Comparison of ENCODE assay signal across 18 cellular contexts in genomic region chr11:2311456-2312201, GRCh38. TPM values are rescaled to one million over a fixed set of nuclear protein-coding genes. Genes with fewer than 3 reads are reported as not detected.
DNase-seq lines count a peak whose midpoint lies in the region; ATAC-seq, FAIRE-seq and TF ChIP-seq lines count a peak whose summit lies in the region.
"Had no signal": no experiment of that assay in that cellular context is flagged by ENCODE, and none has a peak within 500 bp of the region (broad histone marks: within the 10 kb centered on the region; RNA-seq: fewer than 3 reads in every experiment).

No MANE protein-coding gene starts in this region.

- H3K4me2 ChIP-seq in A549 (no peak overlapping the region), IMR-90 (ENCODE audit: low read depth, low read length) (no peak overlapping the region), osteoblast (ENCODE audit: insufficient read depth, low read length) (no peak overlapping the region)

- peaks cover 6% of the 10 kb centered on the region; the same call in 1 of the 2 replicates for H3K9me1 ChIP-seq in IMR-90 (ENCODE audit: insufficient read depth, low read length)

- 0 out of 2 replicates have a peak overlapping the region, but pooled peaks have one; percentile 24 for H2BK20ac ChIP-seq in IMR-90 (ENCODE audit: low read depth, low read length)

- peak overlapping the region; percentile 2; the same call in 1 of the 2 replicates for H4K5ac ChIP-seq in IMR-90 (ENCODE audit: low read depth, low read length)

- H2BK120ac ChIP-seq in IMR-90 (ENCODE audit: low read depth, low read length): peak overlapping the region; percentile 60; the same call in 1 of the 2 replicates

- POLR2A ChIA-PET in A549 (lab: Yijun Ruan, JAX) (interaction anchor here (1.3 kb wide), 1 partner anchor 65 kb away, joined by 4 read pairs; the partner anchor contains the start of gene CD81), IMR-90 (lab: Charles Lee; ENCODE audit: unreplicated experiment) (no interaction called here)

- no peak for FAIRE-seq in A549 (lab: Jason Lieb, UNC)
- FAIRE-seq: keratinocyte had no signal

- no peak overlapping the region for H3K18ac ChIP-seq in IMR-90 (ENCODE audit: low read depth, low read length)

- H3K23ac ChIP-seq in IMR-90 (ENCODE audit: low read depth, low read length): no peak overlapping the region

- peak overlapping the region; percentile 47; the same call in 1 of the 2 replicates for H4K91ac ChIP-seq in IMR-90 (ENCODE audit: insufficient read depth, low read depth, low read length)

- DNase-seq in A549 (ENCODE audit: low read depth in 1 of 2, low spot score in 1 of 2): no peak
- DNase-seq in IMR-90: no peak
- DNase-seq in osteoblast (ENCODE audit: insufficient read length, low spot score, missing footprints): peak; percentile 73
- no peak for DNase-seq in left lobe of liver (ENCODE audit: low spot score)
- DNase-seq in NCI-H2081 treated with DMSO at 0.1 percent for 48 hours (lab: John Stamatoyannopoulos, UW): no peak
- DNase-seq in kidney tubule cell (ENCODE audit: low spot score): no peak
- DNase-seq in hippocampal formation (lab: John Stamatoyannopoulos, UW): no peak
- DNase-seq: activated CD4-positive, alpha-beta T cell treated with anti-CD3 and anti-CD28 coated beads, Interleukin-2, amount 10 ng/mL, durations not matched to agents 24 days and 14 days; activated T-cell treated with anti-CD3 and anti-CD28 coated beads, Interleukin-2, amount 50 U/mL, for 1 hour; DMS 273 treated with DMSO at 0.1 percent for 48 hours; Kasumi-1; NCI-H2029; stimulated activated CD4-positive, alpha-beta T cell treated with anti-CD3 and anti-CD28 coated beads, Interleukin-1b, Interleukin-23, amount 100 ng/mL, for 48 hours had no signal

- TF ChIP-seq CTCF in A549 (IDR thresholded peaks at IDR 0.05) (no peak), IMR-90 (conservative IDR thresholded peaks at IDR 0.05; ENCODE audit: low read depth, low read length) (no peak), osteoblast (IDR thresholded peaks at IDR 0.05; ENCODE audit: extremely low read depth, low read depth, low read length) (no peak)

- peaks cover 4% of the 10 kb centered on the region; the same call in 1 of the 3 replicates for H3K4me1 ChIP-seq in A549
- peaks cover 24% of the 10 kb centered on the region for H3K4me1 ChIP-seq in IMR-90 (ENCODE audit: control insufficient read depth, insufficient read depth, low read length)
- peaks cover 13% of the 10 kb centered on the region for H3K4me1 ChIP-seq in osteoblast (ENCODE audit: insufficient read depth, low read length)

- H3K36me3 ChIP-seq in IMR-90 (ENCODE audit: control insufficient read depth, insufficient read depth, low read length): no peaks in the 10 kb centered on the region
- H3K36me3 ChIP-seq in osteoblast (ENCODE audit: insufficient read depth, low read length): no peaks in the 10 kb centered on the region
- H3K36me3 ChIP-seq: prostate gland, tibial artery had no signal

- H3K4me3 ChIP-seq in A549 (no peak overlapping the region), IMR-90 (ENCODE audit: insufficient read depth, low read depth, low read length) (no peak overlapping the region), osteoblast (ENCODE audit: insufficient read depth, low read length) (no peak overlapping the region)
- H3K4me3 ChIP-seq: prostate gland, tibial artery had no signal

- intact Hi-C loops in IMR-90 (cut with micrococcal nuclease): no loop called here

- H3K56ac ChIP-seq in IMR-90 (ENCODE audit: extremely low read depth, insufficient read depth, low read length): no peak overlapping the region

- H4K20me1 ChIP-seq in IMR-90 (ENCODE audit: insufficient read depth, low read length) (no peaks in the 10 kb centered on the region), osteoblast (ENCODE audit: insufficient read depth, low read length) (no peaks in the 10 kb centered on the region)

- TF ChIP-seq RAD21 in A549 (conservative IDR thresholded peaks at IDR 0.05 in 1 of 2, IDR thresholded peaks at IDR 0.05 in 1 of 2): no peak
- TF ChIP-seq RAD21 in IMR-90 (IDR thresholded peaks at IDR 0.05; ENCODE audit: low read length): no peak

- no peak for TF ChIP-seq POLR2A in A549 (IDR thresholded peaks at IDR 0.05; ENCODE audit: low read length)
- TF ChIP-seq POLR2A in IMR-90 (IDR thresholded peaks at IDR 0.05; ENCODE audit: low read depth, low read length): no peak

- CTCF ChIA-PET in A549 (lab: Yijun Ruan, JAX) (interaction anchor here (1.0 to 30.6 kb wide), 6 partner anchors 8 to 221 kb away, joined by 3 to 903 read pairs (median 13); partner anchors contain the start of gene TSSC4), IMR-90 (lab: Yijun Ruan, JAX) (no interaction called here)

- dilution Hi-C loops in IMR-90 (cut with HindIII; ENCODE audit: low sequenced_read_pairs, unreplicated experiment): no loop called here

- no peaks in the 10 kb centered on the region for H3K79me1 ChIP-seq in IMR-90 (ENCODE audit: low read depth in 1 of 2, low read length in 2 of 2)

- peak overlapping the region; percentile 34 for H2BK5ac ChIP-seq in IMR-90 (ENCODE audit: low read depth, low read length, poor library complexity, severe bottlenecking)

- H3K27ac ChIP-seq in A549: peak overlapping the region in 1 of 2 experiments; percentile 13; a peak in 1 of 6 replicates
- no peak overlapping the region for H3K27ac ChIP-seq in IMR-90 (ENCODE audit: insufficient read depth, low read length)
- H3K27ac ChIP-seq in osteoblast (ENCODE audit: low read depth, low read length): no peak overlapping the region
- H3K27ac ChIP-seq: prostate gland had no signal

- H3K4ac ChIP-seq in IMR-90 (ENCODE audit: low read depth, low read length): peak overlapping the region; percentile 43

- ATAC-seq in A549 (peak; percentile 4 to 20; a peak in 3 of 6 replicates), IMR-90 (ENCODE audit: low read depth) (no peak), esophagus mucosa (peak; percentile 70), left lobe of liver (no peak)

- H3K9ac ChIP-seq in IMR-90 (ENCODE audit: low read depth, low read length): no peak overlapping the region

- H2AFZ ChIP-seq in IMR-90 (replicated peaks; ENCODE audit: low read length, poor library complexity): peak overlapping the region; percentile 86
- peak overlapping the region; percentile 72 for H2AFZ ChIP-seq in osteoblast (ENCODE audit: low read length)

- peak overlapping the region; percentile 91 for H2AK5ac ChIP-seq in IMR-90 (ENCODE audit: low read depth, low read length)

- WGBS in A549 (ENCODE audit: missing lambda C conversion rate): 75% methylated on average over 15 of the region's 18 CpGs
- 89% methylated on average over 6 of the region's 18 CpGs; no CpG with 5 or more reads in 1 of the 2 experiments for WGBS in IMR-90 (ENCODE audit: extremely low coverage in 2 of 2, insufficient read length in 1 of 2), 2 experiments

- TF ChIP-seq EP300 in A549 (IDR thresholded peaks at IDR 0.05): no peak

- no peaks in the 10 kb centered on the region for H3K79me2 ChIP-seq in osteoblast (ENCODE audit: insufficient read depth, low read length)

- no TSS peak for BruUV-seq in IMR-90 (replicated peaks; lab: Mats Ljungman, UMichigan)

- in situ Hi-C loops in IMR-90 (cut with MboI; ENCODE audit: low sequenced_read_pairs): loop anchor here (5.0 kb wide), 1 partner anchor 106 kb away; no protein-coding TSS in a partner anchor

- H3K27me3 ChIP-seq in IMR-90 (ENCODE audit: control insufficient read depth, insufficient read depth, low read length) (no peaks in the 10 kb centered on the region), osteoblast (ENCODE audit: insufficient read depth, low read length) (no peaks in the 10 kb centered on the region)

- H3K9me3 ChIP-seq in A549 (no peaks in the 10 kb centered on the region), IMR-90 (ENCODE audit: control insufficient read depth, insufficient read depth, low read length) (no peaks in the 10 kb centered on the region), osteoblast (ENCODE audit: low read depth, low read length) (no peaks in the 10 kb centered on the region)
- H3K9me3 ChIP-seq: prostate gland, tibial artery had no signal

- peak overlapping the region in 1 of 2 experiments; percentile 58; a peak in 1 of 4 replicates for H4K8ac ChIP-seq in IMR-90 (ENCODE audit: low read depth in 2 of 2, low read length in 2 of 2)

- peak overlapping the region; percentile 96 for H2AK9ac ChIP-seq in IMR-90 (replicated peaks; ENCODE audit: low read depth, low read length, poor library complexity)

- H3K14ac ChIP-seq in IMR-90 (replicated peaks; ENCODE audit: low read depth, low read length): no peak overlapping the region

- 0 out of 3 replicates have a peak overlapping the region, but pooled peaks have one; percentile 28 for H2BK15ac ChIP-seq in IMR-90 (ENCODE audit: low read depth, low read length)

RNA-seq across cellular contexts. Expression of gene TSPAN32, which starts 9.8 kb away (rescaled TPM):
- polyA plus RNA-seq in A549 (2011; rRNA removed) (not detected in 2 replicates), A549 (2017; fragmentation: RNase III; extraction: RNeasy Plus Mini Kit Qiagen cat#74134 plus additional on column Dnase treatment) (not detected in 3 replicates), IMR-90 (2012; rRNA removed) (0.07 TPM in 1 of 2 replicates, not detected in the other)
- polyA plus RNA-seq in A549 (2012; cell fraction: cytosol; rRNA removed): not detected in 2 replicates
- not detected in 2 replicates for polyA plus RNA-seq in A549 (2012; cell fraction: nucleus; rRNA removed)
- not detected in 2 replicates for polyA minus RNA-seq in A549 (2011; rRNA and poly(A)+ RNA removed)
- total RNA-seq in IMR-90 (2012; rRNA removed) (not detected in 2 replicates), esophagus mucosa (not detected), osteoblast (0.59 and 1.4 TPM in 2 replicates), left lobe of liver (0.35 TPM)
- 0.04 TPM in 1 of 2 replicates, not detected in the other for polyA plus RNA-seq in IMR-90 (2012; cell fraction: cytosol; rRNA removed)
- polyA plus RNA-seq in IMR-90 (2012; cell fraction: nucleus; rRNA removed; ENCODE audit: low replicate concordance): 0.37 and 0.79 TPM in 2 replicates
- total RNA-seq: prostate gland had no signal
- polyA plus RNA-seq: keratinocyte had no signal

RNA-seq across cellular contexts. Expression of gene C11orf21, which starts 9.9 kb away (rescaled TPM):
- polyA plus RNA-seq in A549 (2011; rRNA removed): not detected in 2 replicates
- not detected in 2 replicates for polyA plus RNA-seq in A549 (2012; cell fraction: cytosol; rRNA removed)
- not detected in 2 replicates for polyA plus RNA-seq in A549 (2012; cell fraction: nucleus; rRNA removed)
- polyA plus RNA-seq in A549 (2017; fragmentation: RNase III; extraction: RNeasy Plus Mini Kit Qiagen cat#74134 plus additional on column Dnase treatment): not detected in 3 replicates
- polyA minus RNA-seq in A549 (2011; rRNA and poly(A)+ RNA removed): not detected in 2 replicates
- total RNA-seq in IMR-90 (2012; rRNA removed): not detected in 2 replicates
- not detected in 2 replicates for polyA plus RNA-seq in IMR-90 (2012; rRNA removed)
- polyA plus RNA-seq in IMR-90 (2012; cell fraction: cytosol; rRNA removed): not detected in 2 replicates
- 0.03 and 0.08 TPM in 2 replicates for polyA plus RNA-seq in IMR-90 (2012; cell fraction: nucleus; rRNA removed; ENCODE audit: low replicate concordance)
- 0.08 TPM for total RNA-seq in esophagus mucosa
- 0.29 and 0.36 TPM in 2 replicates for total RNA-seq in osteoblast
- total RNA-seq in left lobe of liver: 0.35 TPM
- polyA plus RNA-seq: keratinocyte had no signal

RNA-seq across cellular contexts. Expression of gene ASCL2, which starts 41.2 kb away (rescaled TPM):
- not detected in 2 replicates for polyA plus RNA-seq in A549 (2011; rRNA removed)
- polyA plus RNA-seq in A549 (2012; cell fraction: cytosol; rRNA removed): 0.01 TPM in 1 of 2 replicates, not detected in the other
- not detected in 2 replicates for polyA plus RNA-seq in A549 (2012; cell fraction: nucleus; rRNA removed)
- polyA plus RNA-seq in A549 (2017; fragmentation: RNase III; extraction: RNeasy Plus Mini Kit Qiagen cat#74134 plus additional on column Dnase treatment): not detected in 3 replicates
- polyA minus RNA-seq in A549 (2011; rRNA and poly(A)+ RNA removed): not detected in 2 replicates
- total RNA-seq in IMR-90 (2012; rRNA removed): not detected in 2 replicates
- not detected in 2 replicates for polyA plus RNA-seq in IMR-90 (2012; rRNA removed)
- 0.02 and 0.09 TPM in 2 replicates for polyA plus RNA-seq in IMR-90 (2012; cell fraction: cytosol; rRNA removed)
- 0.03 TPM in 1 of 2 replicates, not detected in the other for polyA plus RNA-seq in IMR-90 (2012; cell fraction: nucleus; rRNA removed; ENCODE audit: low replicate concordance)
- 2.0 TPM for total RNA-seq in esophagus mucosa
- total RNA-seq in osteoblast: not detected in 2 replicates
- total RNA-seq in left lobe of liver: 0.83 TPM
- total RNA-seq: RPMI7951 had no signal

Comparison
In these comparisons a context has a peak if more than half of its experiments do, and no peak if none do; other contexts are left out.
1. ATAC-seq: peak in A549 (2 of 2) and esophagus mucosa (single experiment); none in IMR-90 (single experiment) and left lobe of liver (single experiment).